Comparison of ENCODE assay signal across 21 cellular contexts in genomic region chr15:66016199-66016598, GRCh38.
DNase-seq lines count a peak whose midpoint lies in the region; ATAC-seq and TF ChIP-seq lines count a peak whose summit lies in the region.
"Had no signal": no experiment of that assay in that cellular context is flagged by ENCODE, and none has a peak within 500 bp of the region (broad histone marks: within the 10 kb centered on the region; RNA-seq: fewer than 3 reads in every experiment).

No MANE protein-coding gene starts in this region.

- no peaks in the 10 kb centered on the region for H3K36me3 Mint-ChIP-seq in nephron progenitor cell (ENCODE audit: low read depth)
- H3K36me3 Mint-ChIP-seq: CD4-positive, CD25-positive, alpha-beta regulatory T cell had no signal

- H3K4me2 ChIP-seq in HCT116 (ENCODE audit: low read length): no peak overlapping the region
- no peak overlapping the region for H3K4me2 ChIP-seq in PC-3 (ENCODE audit: low read length)
- H3K4me2 ChIP-seq: A549 had no signal

- no peak for DNase-seq in HCT116 (ENCODE audit: low read depth, low spot score)
- no peak for DNase-seq in PC-3
- no peak for DNase-seq in nephron progenitor cell
- no peak for DNase-seq in left lobe of liver (ENCODE audit: low spot score)
- no peak for DNase-seq in RPMI8226
- DNase-seq in cardiac septum (ENCODE audit: low spot score): no peak
- DNase-seq: CD4-positive, CD25-positive, alpha-beta regulatory T cell; DND-41; HFFc6; NCI-H1105; NCI-H2029 treated with DMSO at 0.1 percent for 48 hours; NCI-H446 treated with DMSO at 0.1 percent for 48 hours; NCI-H748 treated with DMSO at 0.1 percent for 48 hours; SHP77 had no signal

- BruUV-seq in HCT116 (replicated peaks; lab: Mats Ljungman, UMichigan) (no TSS peak), PC-3 (replicated peaks; lab: Mats Ljungman, UMichigan) (no TSS peak)

- H3K4me3 ChIP-seq in HCT116 (replicated peaks in 1 of 2; ENCODE audit: low read depth in 1 of 2, low read length in 2 of 2): no peak overlapping the region
- no peak overlapping the region for H3K4me3 ChIP-seq in PC-3 (ENCODE audit: low read length)
- H3K4me3 ChIP-seq: A549, GM12878, K562 had no signal

- no peaks in the 10 kb centered on the region for H3K79me2 ChIP-seq in HCT116 (ENCODE audit: insufficient read depth, low read length)
- no peaks in the 10 kb centered on the region for H3K79me2 ChIP-seq in PC-3 (ENCODE audit: low read length)

- H3K4me1 ChIP-seq in HCT116 (ENCODE audit: control insufficient read depth in 1 of 2, insufficient read depth in 2 of 2, low read length in 2 of 2) (no peaks in the 10 kb centered on the region), PC-3 (ENCODE audit: insufficient read depth, low read length) (no peaks in the 10 kb centered on the region)
- H3K4me1 ChIP-seq: A549 had no signal

- no peak overlapping the region for H3K4me3 Mint-ChIP-seq in nephron progenitor cell
- H3K4me3 Mint-ChIP-seq: CD4-positive, CD25-positive, alpha-beta regulatory T cell; HFFc6 had no signal

- RAD21 ChIA-PET in HCT116 (lab: Charles Lee; ENCODE audit: low non-redundant PET in 1 of 2, low total read pairs in 2 of 2, uncharacterized antibody in 2 of 2, unreplicated experiment in 2 of 2): no interaction called here

- H3K27me3 Mint-ChIP-seq in nephron progenitor cell (ENCODE audit: low read depth, poor library complexity): peaks cover 27% of the 10 kb centered on the region

- no peak overlapping the region for H3K27ac Mint-ChIP-seq in nephron progenitor cell
- H3K27ac Mint-ChIP-seq: CD4-positive, CD25-positive, alpha-beta regulatory T cell; HFFc6 had no signal

- TF ChIP-seq RAD21 in HCT116 (IDR thresholded peaks at IDR 0.05; ENCODE audit: low read depth): 0 out of 2 replicates have a peak, but pooled peaks have one; percentile 5

- H3K4me1 Mint-ChIP-seq in nephron progenitor cell: peaks cover 32% of the 10 kb centered on the region
- H3K4me1 Mint-ChIP-seq: CD4-positive, CD25-positive, alpha-beta regulatory T cell had no signal

- H3K9me3 Mint-ChIP-seq in nephron progenitor cell: peaks cover 14% of the 10 kb centered on the region
- H3K9me3 Mint-ChIP-seq: HFFc6 had no signal

- ATAC-seq in HCT116 (no peak), PC-3 (no peak), left lobe of liver (no peak), HG02981 (IDR thresholded peaks at IDR 0.05; ENCODE audit: unreplicated experiment) (no peak)
- ATAC-seq: A549, GM12878, HepG2, K562 had no signal

- CTCF ChIA-PET in HCT116 (lab: Charles Lee) (no interaction called here), PC-3 (lab: Charles Lee) (interaction anchor here (0.7 kb wide), 1 partner anchor 100 kb away, joined by 7 read pairs; no protein-coding TSS in a partner anchor)

- H4K20me1 ChIP-seq in HCT116 (ENCODE audit: insufficient read depth) (no peaks in the 10 kb centered on the region), PC-3 (ENCODE audit: low read length) (no peaks in the 10 kb centered on the region)

- POLR2A ChIA-PET in HCT116 (lab: Charles Lee) (no interaction called here), PC-3 (lab: Charles Lee; ENCODE audit: unreplicated experiment) (no interaction called here)

- no peaks in the 10 kb centered on the region for H3K36me3 ChIP-seq in HCT116 (ENCODE audit: control insufficient read depth in 1 of 2, insufficient read depth in 2 of 2, low read length in 2 of 2)
- H3K36me3 ChIP-seq in PC-3 (ENCODE audit: low read depth, low read length): no peaks in the 10 kb centered on the region

- H3K9me3 ChIP-seq in HCT116 (ENCODE audit: control insufficient read depth in 1 of 2, insufficient read depth in 1 of 2, low read depth in 1 of 2, low read length in 2 of 2) (no peaks in the 10 kb centered on the region), PC-3 (ENCODE audit: low read length) (no peaks in the 10 kb centered on the region)

- H3K9me2 ChIP-seq in HCT116 (ENCODE audit: insufficient read depth): no peaks in the 10 kb centered on the region
- H3K9me2 ChIP-seq in PC-3 (replicated peaks; ENCODE audit: low read length): no peaks in the 10 kb centered on the region

- H3K27ac ChIP-seq in 22Rv1 (no peak overlapping the region), HCT116 (ENCODE audit: low read depth, low read length) (no peak overlapping the region), PC-3 (ENCODE audit: low read length) (no peak overlapping the region)
- H3K27ac ChIP-seq: A549, HL-60 had no signal

- no peak for TF ChIP-seq POLR2A in HCT116 (IDR thresholded peaks at IDR 0.05; ENCODE audit: borderline replicate concordance, extremely low read depth, insufficient read depth, insufficient read length)

- H3K27me3 ChIP-seq in HCT116 (ENCODE audit: insufficient read depth, low read length) (no peaks in the 10 kb centered on the region), PC-3 (ENCODE audit: low read length) (no peaks in the 10 kb centered on the region)

- H3F3A ChIP-seq in PC-3 (ENCODE audit: low read length, unreplicated experiment): no peaks in the 10 kb centered on the region

- intact Hi-C loops in HCT116 (cut with micrococcal nuclease) (no loop called here), PC-3 (cut with micrococcal nuclease) (no loop called here), cardiac septum (cut with DNase I) (no loop called here)

- H2AFZ ChIP-seq in HCT116 (ENCODE audit: low read depth, low read length, poor library complexity, severe bottlenecking) (no peak overlapping the region), PC-3 (ENCODE audit: low read length) (no peak overlapping the region)

- 0 out of 2 replicates have a peak, but pooled peaks have one; percentile 12 for TF ChIP-seq CTCF in 22Rv1 (IDR thresholded peaks at IDR 0.05)
- peak in 1 of 3 experiments; percentile 27; a peak in 2 of 6 replicates for TF ChIP-seq CTCF in HCT116 (IDR thresholded peaks at IDR 0.05 in 2 of 3, conservative IDR thresholded peaks at IDR 0.05 in 1 of 3; ENCODE audit: borderline replicate concordance in 1 of 3, insufficient read depth in 1 of 3, low read depth in 2 of 3, low read length in 2 of 3)
- TF ChIP-seq CTCF in PC-3 (conservative IDR thresholded peaks at IDR 0.05; ENCODE audit: low read depth, low read length): 0 out of 2 replicates have a peak, but pooled peaks have one; percentile 25
- TF ChIP-seq CTCF in nephron progenitor cell (IDR thresholded peaks at IDR 0.05): peak; percentile 12

- no peak overlapping the region for H3K9ac ChIP-seq in HCT116 (ENCODE audit: low read length)
- no peak overlapping the region for H3K9ac ChIP-seq in PC-3 (ENCODE audit: low read length)

TF ChIP-seq in HCT116, 20 proteins besides CTCF, POLR2A, EP300 and RAD21 (continues in another document):
- TF ChIP-seq SRF (IDR thresholded peaks at IDR 0.05; ENCODE audit: low read depth): no peak
- no peak for TF ChIP-seq CBX3 (IDR thresholded peaks at IDR 0.05; ENCODE audit: low read depth)
- no peak for TF ChIP-seq SP1 (IDR thresholded peaks at IDR 0.05; ENCODE audit: low read depth)
- TF ChIP-seq ZBTB33 (IDR thresholded peaks at IDR 0.05; ENCODE audit: extremely low read depth, insufficient replicate concordance, low read length): no peak
- TF ChIP-seq MAX (IDR thresholded peaks at IDR 0.05): no peak
- TF ChIP-seq EZH2phosphoT487 (IDR thresholded peaks at IDR 0.05; ENCODE audit: borderline replicate concordance): no peak
- TF ChIP-seq ZFX (IDR thresholded peaks at IDR 0.05): no peak
- no peak for TF ChIP-seq ZNF274 (IDR thresholded peaks at IDR 0.05; ENCODE audit: low read depth, low read length)
- no peak for TF ChIP-seq EZH2 (IDR thresholded peaks at IDR 0.05)
- TF ChIP-seq TCF7L2 (IDR thresholded peaks at IDR 0.05; ENCODE audit: borderline replicate concordance, extremely low read depth, insufficient read depth, insufficient read length): no peak
- TF ChIP-seq REST (IDR thresholded peaks at IDR 0.05; ENCODE audit: low read depth): no peak
